11 cellular contexts compared by ENCODE assay signal in the genomic region with DNA sequence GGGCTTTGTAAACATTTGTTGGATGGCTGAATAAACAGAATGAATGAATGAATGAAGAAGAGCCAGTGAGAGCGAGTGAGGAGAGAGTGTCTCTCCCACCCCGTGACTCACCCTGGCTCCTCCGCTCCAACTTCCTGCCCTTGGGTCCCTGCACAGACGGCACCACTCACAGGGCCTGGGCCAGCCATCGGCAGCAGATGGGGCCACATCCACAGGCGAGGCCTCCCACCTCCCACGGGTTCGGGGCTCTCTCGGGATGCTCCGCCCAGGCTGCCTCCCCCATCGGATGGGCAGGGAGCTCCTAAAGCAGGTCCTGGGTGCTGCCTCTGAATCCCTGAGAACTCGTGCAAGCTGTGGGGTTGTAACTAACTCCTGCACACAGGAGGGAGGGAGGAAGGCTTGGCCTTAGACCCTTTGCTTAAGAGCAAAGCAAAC.
DNase-seq lines count a peak whose midpoint lies in the region; ATAC-seq and TF ChIP-seq lines count a peak whose summit lies in the region.
"Had no signal": no experiment of that assay in that cellular context is flagged by ENCODE, and none has a peak within 500 bp of the region (broad histone marks: within the 10 kb centered on the region; RNA-seq: fewer than 3 reads in every experiment).

No MANE protein-coding gene starts in this region.

- H3K27me3 ChIP-seq in brain microvascular endothelial cell (replicated peaks): no peaks in the 10 kb centered on the region
- H3K27me3 ChIP-seq: tibial nerve had no signal

- ATAC-seq in GM18511 (IDR thresholded peaks at IDR 0.05; ENCODE audit: unreplicated experiment): no peak

- CTCF ChIA-PET in AG04449 (lab: Yijun Ruan, JAX): interaction anchor here (0.6 to 9.2 kb wide), 11 partner anchors 23 to 160 kb away, joined by 4 to 174 read pairs (median 5); no protein-coding TSS in a partner anchor

- H3K27ac ChIP-seq in brain microvascular endothelial cell: no peak overlapping the region

- H3K36me3 ChIP-seq in brain microvascular endothelial cell (replicated peaks): no peaks in the 10 kb centered on the region
- H3K36me3 ChIP-seq: tibial nerve had no signal

- DNase-seq in AG04449 (ENCODE audit: low read depth, low spot score) (no peak), Kasumi-1 (lab: John Stamatoyannopoulos, UW) (peak; percentile 57), brain microvascular endothelial cell (peak; percentile 47), left kidney (ENCODE audit: low read depth, low spot score) (peak; percentile 76), NCI-H146 treated with DMSO at 0.1 percent for 48 hours (lab: John Stamatoyannopoulos, UW; ENCODE audit: unreplicated experiment) (no peak), NOMO-1 (lab: John Stamatoyannopoulos, UW; ENCODE audit: unreplicated experiment in 2 of 2) (no peak)
- no peak for DNase-seq in central memory CD4-positive, alpha-beta T cell
- DNase-seq: immature natural killer cell, NCI-H1930 had no signal

- in situ Hi-C loops in brain microvascular endothelial cell (cut with HindIII; ENCODE audit: low pct_ligation_motif_present, low sequenced_read_pairs): no loop called here

- TF ChIP-seq CTCF in AG04449 (IDR thresholded peaks at IDR 0.05; ENCODE audit: insufficient read depth, low read length, missing control alignments) (peak; percentile 31), brain microvascular endothelial cell (IDR thresholded peaks at IDR 0.05; ENCODE audit: low read depth, low read length, missing control alignments) (no peak)

- POLR2A ChIA-PET in AG04449 (lab: Yijun Ruan, JAX): no interaction called here

- H3K4me3 ChIP-seq in AG04449 (ENCODE audit: low read depth, low read length): no peak overlapping the region
- H3K4me3 ChIP-seq in brain microvascular endothelial cell (ENCODE audit: low read depth, low read length): no peak overlapping the region
- H3K4me3 ChIP-seq: tibial nerve had no signal

Comparison
In these comparisons a context has a peak if more than half of its experiments do, and no peak if none do; other contexts are left out.
1. DNase-seq: peak in Kasumi-1 (2 of 2), brain microvascular endothelial cell (single experiment) and left kidney (single experiment); none in AG04449 (single experiment), central memory CD4-positive, alpha-beta T cell (single experiment), NCI-H146 treated with DMSO at 0.1 percent for 48 hours (single experiment) and NOMO-1 (0 of 2).